Comparison of ENCODE assay signal across 1 cellular context in genomic region chr2:31965094-31965493, GRCh38.
TF ChIP-seq lines count a peak whose summit lies in the region.

No MANE protein-coding gene starts in this region.

TF ChIP-seq in HepG2, 621 proteins besides CTCF, POLR2A, EP300 and RAD21:
- no peak for TF ChIP-seq ZNF609 (CRISPR knock-in tag; IDR thresholded peaks at IDR 0.05; ENCODE audit: borderline replicate concordance)
- TF ChIP-seq ZNF446 (CRISPR knock-in tag; IDR thresholded peaks at IDR 0.05), result no peak
- TF ChIP-seq REST (IDR thresholded peaks at IDR 0.05; ENCODE audit: borderline replicate concordance in 1 of 2, low read depth in 1 of 2, low read length in 2 of 2), result no peak
- TF ChIP-seq ZBTB1 (CRISPR knock-in tag; IDR thresholded peaks at IDR 0.05; ENCODE audit: borderline replicate concordance), result no peak
- TF ChIP-seq ETV6 (CRISPR knock-in tag; conservative IDR thresholded peaks at IDR 0.05), result no peak
- no peak for TF ChIP-seq HMGXB3 (CRISPR knock-in tag; IDR thresholded peaks at IDR 0.05; ENCODE audit: borderline replicate concordance)
- TF ChIP-seq HNRNPK (IDR thresholded peaks at IDR 0.05; ENCODE audit: low read depth, low read length, poor library complexity, severe bottlenecking), result peak; percentile 67
- TF ChIP-seq ZNF883 (CRISPR knock-in tag; IDR thresholded peaks at IDR 0.05; ENCODE audit: not compliant biosample characterization), result no peak
- TF ChIP-seq AGO2 (optimal IDR thresholded peaks at IDR 0.05; ENCODE audit: low read depth, low read length), result no peak
- peak; percentile 34 for TF ChIP-seq PCBP2 (optimal IDR thresholded peaks at IDR 0.05; ENCODE audit: low read depth, low read length, poor library complexity, severe bottlenecking)
- TF ChIP-seq FLYWCH1 (CRISPR knock-in tag; IDR thresholded peaks at IDR 0.05), result no peak
- no peak for TF ChIP-seq GRHL1 (CRISPR knock-in tag; conservative IDR thresholded peaks at IDR 0.05)
- no peak for TF ChIP-seq NFAT5 (CRISPR knock-in tag; IDR thresholded peaks at IDR 0.05)
- TF ChIP-seq ZMYM3 (CRISPR knock-in tag; IDR thresholded peaks at IDR 0.05), result no peak
